Comparison of ENCODE assay signal across 9 cellular contexts in genomic region chr20:59149678-59150504, GRCh38. TPM values are rescaled to one million over a fixed set of nuclear protein-coding genes. Genes with fewer than 3 reads are reported as not detected.
DNase-seq lines count a peak whose midpoint lies in the region; ATAC-seq and TF ChIP-seq lines count a peak whose summit lies in the region.
"Had no signal": no experiment of that assay in that cellular context is flagged by ENCODE, and none has a peak within 500 bp of the region (broad histone marks: within the 10 kb centered on the region; RNA-seq: fewer than 3 reads in every experiment).

No MANE protein-coding gene starts in this region.

- peak; percentile 70 for DNase-seq in activated CD8-positive, alpha-beta memory T cell treated with anti-CD3 and anti-CD28 coated beads, Interleukin-2, amount 50 U/mL, for 1 hour (ENCODE audit: extremely low read depth)
- DNase-seq in left ventricle myocardium superior (peak; percentile 45), amygdala (lab: John Stamatoyannopoulos, UW) (no peak), omental fat pad (ENCODE audit: low spot score) (no peak), RKO (ENCODE audit: low spot score) (no peak)
- DNase-seq in stimulated activated CD8-positive, alpha-beta memory T cell treated with anti-CD3 and anti-CD28 coated beads, Interleukin-7, amount 100 ng/mL, for 4 hours (ENCODE audit: low read depth in 2 of 2) = peak; percentile 30 to 50

- no peak for TF ChIP-seq CTCF in omental fat pad (IDR thresholded peaks at IDR 0.05)

- ATAC-seq in HG03442 (IDR thresholded peaks at IDR 0.05; ENCODE audit: unreplicated experiment) = peak; percentile 55
- ATAC-seq in left ventricle myocardium superior = peak; percentile 31
- no peak for ATAC-seq in omental fat pad (ENCODE audit: low FRiP score)
- ATAC-seq in GM18502 (IDR thresholded peaks at IDR 0.05; ENCODE audit: poor library complexity, unreplicated experiment) = no peak

- intact Hi-C loops in left ventricle myocardium superior (cut with micrococcal nuclease) = no loop called here

RNA-seq across cellular contexts. Expression of gene ZNF831, which starts 13.7 kb away (rescaled TPM):
- total RNA-seq in left ventricle myocardium superior (0.17 TPM), omental fat pad (1 to 10 TPM; 1.3 to 3.6 (median 2.0) TPM)
- total RNA-seq: HT1080 had no signal

Comparison
In these comparisons a context has a peak if more than half of its experiments do, and no peak if none do; other contexts are left out.
1. ATAC-seq: peak in HG03442 (single experiment) and left ventricle myocardium superior (single experiment); none in omental fat pad (single experiment) and GM18502 (single experiment).
2. DNase-seq: peak in activated CD8-positive, alpha-beta memory T cell treated with anti-CD3 and anti-CD28 coated beads, Interleukin-2, amount 50 U/mL, for 1 hour (single experiment), left ventricle myocardium superior (single experiment) and stimulated activated CD8-positive, alpha-beta memory T cell treated with anti-CD3 and anti-CD28 coated beads, Interleukin-7, amount 100 ng/mL, for 4 hours (2 of 2); none in amygdala (0 of 56), omental fat pad (single experiment) and RKO (single experiment).